Comparison of ENCODE assay signal across 27 cellular contexts in the genomic region with DNA sequence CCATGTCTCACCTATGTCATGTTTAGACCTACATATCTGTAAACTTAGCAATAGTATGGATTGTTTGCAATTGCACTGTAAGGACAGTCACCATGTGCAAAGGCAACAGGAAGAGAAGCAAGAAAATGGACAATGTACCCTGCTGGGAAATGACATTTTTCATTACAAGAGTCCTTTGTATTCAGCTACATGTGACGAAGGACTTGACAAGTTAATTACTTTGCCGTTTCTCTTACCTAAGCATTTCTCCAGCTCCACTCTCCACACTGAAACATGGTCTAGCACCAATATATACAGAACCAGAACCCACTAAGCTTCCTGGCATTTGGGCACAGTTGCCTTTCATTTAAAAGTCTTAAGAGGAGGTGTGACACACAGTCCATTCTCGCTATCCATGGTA.
"Had no signal": no experiment of that assay in that cellular context is flagged by ENCODE, and none has a peak within 500 bp of the region (broad histone marks: within the 10 kb centered on the region; RNA-seq: fewer than 3 reads in every experiment).

No MANE protein-coding gene starts in this region.

- H3K4me1 ChIP-seq: foreskin keratinocyte, uterus had no signal

- H3K36me3 Mint-ChIP-seq: mesothelial cell of epicardium had no signal

- H3K27ac Mint-ChIP-seq: activated CD4-positive, alpha-beta T cell treated with anti-CD3 and anti-CD28 coated beads, Interleukin-2, amount 10 ng/mL, durations not matched to agents 7 days and 5 days; activated CD8-positive, alpha-beta T cell treated with anti-CD3 and anti-CD28 coated beads, Interleukin-2, amount 10 ng/mL, durations not matched to agents 7 days and 5 days; activated naive CD4-positive, alpha-beta T cell treated with anti-CD3 and anti-CD28 coated beads for 36 hours; mesothelial cell of epicardium had no signal

- ATAC-seq: activated CD4-positive, CD25-positive, alpha-beta regulatory T cell treated with anti-CD3 and anti-CD28 coated beads, Interleukin-2, amount 50 U/mL, for 24 hours; activated CD8-positive, alpha-beta T cell treated with anti-CD3 and anti-CD28 coated beads, Interleukin-2, amount 10 ng/mL, durations not matched to agents 7 days and 5 days; activated T-cell treated with anti-CD3 and anti-CD28 coated beads, Interleukin-2, amount 50 U/mL, for 4 hours; foreskin keratinocyte; left lobe of liver; stimulated activated naive CD8-positive, alpha-beta T cell treated with anti-CD3 and anti-CD28 coated beads, Interleukin-15, Interleukin-2, amounts not matched to agents 100 U/mL and 50 U/mL, for 24 hours had no signal

- H3K27me3 ChIP-seq: brain microvascular endothelial cell, foreskin keratinocyte, uterus had no signal

- H3K4me3 Mint-ChIP-seq: activated CD4-positive, alpha-beta T cell treated with anti-CD3 and anti-CD28 coated beads, Interleukin-2, amount 10 ng/mL, durations not matched to agents 7 days and 5 days; activated CD8-positive, alpha-beta T cell treated with anti-CD3 and anti-CD28 coated beads, Interleukin-2, amount 10 ng/mL, durations not matched to agents 7 days and 5 days; activated naive CD4-positive, alpha-beta T cell treated with anti-CD3 and anti-CD28 coated beads for 36 hours; activated T-cell treated with anti-CD3 and anti-CD28 coated beads, Interleukin-2, amount 50 U/mL, for 4 hours; mesothelial cell of epicardium; nephron had no signal

- H3K9me3 ChIP-seq: uterus had no signal

- H3K4me3 ChIP-seq: dorsolateral prefrontal cortex, tibial artery, uterus had no signal

- H3K36me3 ChIP-seq: brain microvascular endothelial cell, tibial artery, uterus had no signal

- H3K4me1 Mint-ChIP-seq: nephron had no signal

- H3K27ac ChIP-seq: brain microvascular endothelial cell, dorsolateral prefrontal cortex, epithelial cell of prostate, foreskin keratinocyte, tibial artery, uterus had no signal

- H3K9me3 Mint-ChIP-seq: mesothelial cell of epicardium had no signal

- DNase-seq: activated CD4-positive, alpha-beta T cell treated with anti-CD3 and anti-CD28 coated beads, Interleukin-2, amount 10 ng/mL, durations not matched to agents 7 days and 5 days; activated CD8-positive, alpha-beta T cell treated with anti-CD3 and anti-CD28 coated beads, Interleukin-2, amount 10 ng/mL, durations not matched to agents 7 days and 5 days; activated naive CD4-positive, alpha-beta T cell treated with anti-CD3 and anti-CD28 coated beads for 36 hours; activated T-cell treated with anti-CD3 and anti-CD28 coated beads, Interleukin-2, amount 50 U/mL, for 4 hours; anterior cingulate cortex; brain microvascular endothelial cell; central memory CD4-positive, alpha-beta T cell; dorsolateral prefrontal cortex; foreskin keratinocyte; glutamatergic neuron; hypothalamus; nucleus accumbens; posterior cingulate gyrus; stimulated activated CD4-positive, alpha-beta T cell treated with anti-CD3 and anti-CD28 coated beads, Interleukin-12 subunit alpha, Interleukin-12 subunit beta, amount 100 ng/mL, for 4 hours; stimulated activated CD4-positive, alpha-beta T cell treated with anti-CD3 and anti-CD28 coated beads, Interleukin-1b, Interleukin-23, amount 100 ng/mL, for 48 hours; stimulated activated CD8-positive, alpha-beta memory T cell treated with anti-CD3 and anti-CD28 coated beads, Interleukin-4, amount 100 ng/mL, for 48 hours; stimulated activated naive CD8-positive, alpha-beta T cell treated with anti-CD3 and anti-CD28 coated beads, Interleukin-15, Interleukin-2, amounts not matched to agents 100 U/mL and 50 U/mL, for 24 hours; substantia nigra; tibial artery; uterus had no signal

- FAIRE-seq: colon, keratinocyte had no signal
